In genomic region chr12:90407841-90408240, GRCh38 we compare ENCODE assay signal across 20 cellular contexts.
A peak's percentile ranks its signal among the peaks of the same experiment; 100 is the strongest.
DNase-seq lines count a peak whose midpoint lies in the region; ATAC-seq, FAIRE-seq and TF ChIP-seq lines count a peak whose summit lies in the region.
"Had no signal": no experiment of that assay in that cellular context is flagged by ENCODE, and none has a peak within 500 bp of the region (broad histone marks: within the 10 kb centered on the region; RNA-seq: fewer than 3 reads in every experiment).

No MANE protein-coding gene starts in this region.

- POLR2A ChIA-PET in H1 (lab: Charles Lee; ENCODE audit: partially characterized antibody), result no interaction called here

- H3K56ac ChIP-seq in H1 (replicated peaks; ENCODE audit: insufficient read length, low read depth, low read length), result no peak overlapping the region

- H3K27me3 Mint-ChIP-seq in activated T-cell treated with anti-CD3 and anti-CD28 coated beads, Interleukin-2, amount 50 U/mL, for 72 hours (ENCODE audit: low read depth), result no peaks in the 10 kb centered on the region
- H3K27me3 Mint-ChIP-seq: activated naive CD8-positive, alpha-beta T cell treated with anti-CD3 and anti-CD28 coated beads, Interleukin-2, amount 10 ng/mL, durations not matched to agents 7 days and 5 days; dendritic cell treated with granulocyte-macrophage colony-stimulating factor and Interleukin-4, amounts not matched to agents 40 ng/mL and 50 ng/mL, for 4 days had no signal

- H3K27ac Mint-ChIP-seq in activated T-cell treated with anti-CD3 and anti-CD28 coated beads, Interleukin-2, amount 50 U/mL, for 72 hours, result no peak overlapping the region
- H3K27ac Mint-ChIP-seq: activated naive CD8-positive, alpha-beta T cell treated with anti-CD3 and anti-CD28 coated beads, Interleukin-2, amount 10 ng/mL, durations not matched to agents 7 days and 5 days; activated T-helper 2 cell treated with anti-CD3 and anti-CD28 coated beads, Interferon-gamma antibody, Interleukin-2, Interleukin-4, amounts not matched to agents 10 μg/mL and 5 μg/mL and 100 μg/mL, durations not matched to agents 14 hours and 24 hours and 36 hours; dendritic cell treated with granulocyte-macrophage colony-stimulating factor and Interleukin-4, amounts not matched to agents 40 ng/mL and 50 ng/mL, for 4 days; nephron progenitor cell had no signal

- no peak overlapping the region for H3K18ac ChIP-seq in H1 (ENCODE audit: extremely low read depth, low read length)

- no peak overlapping the region for H3K27ac ChIP-seq in H1 (ENCODE audit: low read depth, low read length)
- H3K27ac ChIP-seq: BLaER1 treated with 17β-estradiol and CSF1 and Interleukin-3, amounts not matched to agents 10 nM and 100 nM; gastroesophageal sphincter; prostate gland had no signal

- whole genome bisulfite sequencing in H1 (ENCODE audit: extremely low coverage in 1 of 2, insufficient coverage in 1 of 2, insufficient read length in 1 of 2, insufficient replicate concordance in 2 of 2, low coverage in 1 of 2, low lambda C conversion rate in 2 of 2, missing lambda C conversion rate in 1 of 2), 2 experiments, result 73% methylated on average over 2 of the region's 2 CpGs; no CpG with 5 or more reads in 1 of the 2 experiments

- no peak overlapping the region for H3K4me3 Mint-ChIP-seq in activated T-cell treated with anti-CD3 and anti-CD28 coated beads, Interleukin-2, amount 50 U/mL, for 72 hours
- H3K4me3 Mint-ChIP-seq: activated naive CD8-positive, alpha-beta T cell treated with anti-CD3 and anti-CD28 coated beads, Interleukin-2, amount 10 ng/mL, durations not matched to agents 7 days and 5 days; dendritic cell treated with granulocyte-macrophage colony-stimulating factor and Interleukin-4, amounts not matched to agents 40 ng/mL and 50 ng/mL, for 4 days; nephron progenitor cell had no signal

- TF ChIP-seq CTCF in H1 (IDR thresholded peaks at IDR 0.05; ENCODE audit: control extremely low read depth in 1 of 3, insufficient read depth in 1 of 3, low read depth in 1 of 3, low read length in 3 of 3) (peak in 1 of 3 experiments; percentile 39; a peak in 2 of 4 replicates), retinal pigment epithelial cell (conservative IDR thresholded peaks at IDR 0.05; ENCODE audit: low read depth, low read length) (peak; percentile 26)

- no peaks in the 10 kb centered on the region for H3K9me3 Mint-ChIP-seq in activated T-cell treated with anti-CD3 and anti-CD28 coated beads, Interleukin-2, amount 50 U/mL, for 72 hours
- H3K9me3 Mint-ChIP-seq: activated naive CD8-positive, alpha-beta T cell treated with anti-CD3 and anti-CD28 coated beads, Interleukin-2, amount 10 ng/mL, durations not matched to agents 7 days and 5 days; activated T-helper 2 cell treated with anti-CD3 and anti-CD28 coated beads, Interferon-gamma antibody, Interleukin-2, Interleukin-4, amounts not matched to agents 10 μg/mL and 5 μg/mL and 100 μg/mL, durations not matched to agents 14 hours and 24 hours and 36 hours had no signal

- TF ChIP-seq RAD21 in H1 (IDR thresholded peaks at IDR 0.05 in 1 of 2, conservative IDR thresholded peaks at IDR 0.05 in 1 of 2; ENCODE audit: low read depth in 2 of 2, low read length in 2 of 2), result peak; percentile 57 to 59

- no peaks in the 10 kb centered on the region for H3K79me2 ChIP-seq in H1 (ENCODE audit: control insufficient read depth in 1 of 2, insufficient read depth in 2 of 2, low read length in 2 of 2)

- no peak for TF ChIP-seq EP300 in H1 (IDR thresholded peaks at IDR 0.05; ENCODE audit: borderline replicate concordance in 1 of 2, low read depth in 2 of 2, low read length in 2 of 2)

- no peaks in the 10 kb centered on the region for H3K4me1 Mint-ChIP-seq in activated T-cell treated with anti-CD3 and anti-CD28 coated beads, Interleukin-2, amount 50 U/mL, for 72 hours (ENCODE audit: low read depth)
- H3K4me1 Mint-ChIP-seq: activated naive CD8-positive, alpha-beta T cell treated with anti-CD3 and anti-CD28 coated beads, Interleukin-2, amount 10 ng/mL, durations not matched to agents 7 days and 5 days; nephron progenitor cell had no signal

- no peak overlapping the region for H2BK12ac ChIP-seq in H1 (ENCODE audit: low read depth, low read length)

- H3K23ac ChIP-seq in H1 (ENCODE audit: insufficient read length), result no peak overlapping the region

- peaks cover 0 to 7% of the 10 kb centered on the region in 2 experiments; a peak in 1 of 4 replicates for H3K9me3 ChIP-seq in H1 (ENCODE audit: insufficient read depth in 2 of 2, low read depth in 1 of 2, low read length in 1 of 2)
- H3K9me3 ChIP-seq: gastroesophageal sphincter, prostate gland had no signal

- H3K27me3 ChIP-seq in H1 (replicated peaks in 1 of 4; ENCODE audit: control insufficient read depth in 3 of 4, extremely low read depth in 1 of 4, insufficient read depth in 3 of 4, low read length in 3 of 4), result no peaks in the 10 kb centered on the region
- H3K27me3 ChIP-seq: BLaER1 treated with 17β-estradiol and CSF1 and Interleukin-3, amounts not matched to agents 10 nM and 100 nM; gastroesophageal sphincter had no signal

- no peak for TF ChIP-seq POLR2A in H1 (IDR thresholded peaks at IDR 0.05; ENCODE audit: control extremely low read depth in 1 of 2, low read depth in 2 of 2, low read length in 2 of 2)

- no peak overlapping the region for H2BK15ac ChIP-seq in H1 (ENCODE audit: low read length)

- no peaks in the 10 kb centered on the region for H3K23me2 ChIP-seq in H1 (ENCODE audit: low read depth, low read length)

- no peak overlapping the region for H4K8ac ChIP-seq in H1 (ENCODE audit: extremely low read depth, insufficient read depth, low read length)

- no peaks in the 10 kb centered on the region for H4K20me1 ChIP-seq in H1 (replicated peaks in 1 of 2; ENCODE audit: control insufficient read depth in 1 of 2, insufficient read depth in 2 of 2, low read length in 2 of 2)
- H4K20me1 ChIP-seq: BLaER1 treated with 17β-estradiol and CSF1 and Interleukin-3, amounts not matched to agents 10 nM and 100 nM had no signal

- no peaks in the 10 kb centered on the region for H3K36me3 Mint-ChIP-seq in activated T-cell treated with anti-CD3 and anti-CD28 coated beads, Interleukin-2, amount 50 U/mL, for 72 hours (ENCODE audit: insufficient read depth in 2 of 2)
- H3K36me3 Mint-ChIP-seq: activated naive CD8-positive, alpha-beta T cell treated with anti-CD3 and anti-CD28 coated beads, Interleukin-2, amount 10 ng/mL, durations not matched to agents 7 days and 5 days had no signal

- no peak for FAIRE-seq in H1 (lab: Jason Lieb, UNC)

- no peak for ATAC-seq in activated T-cell treated with anti-CD3 and anti-CD28 coated beads, Interleukin-2, amount 50 U/mL, for 72 hours (replicated peaks in 1 of 2)
- ATAC-seq: gastroesophageal sphincter, left cardiac atrium had no signal

- DNase-seq in NCI-H748 (lab: John Stamatoyannopoulos, UW; ENCODE audit: unreplicated experiment) (peak; percentile 6), NCI-H748 treated with DMSO at 0.1 percent for 48 hours (lab: John Stamatoyannopoulos, UW) (no peak), NCI-H82 treated with DMSO at 0.1 percent for 48 hours (lab: John Stamatoyannopoulos, UW; ENCODE audit: unreplicated experiment) (peak; percentile 52), H1 (ENCODE audit: low read depth in 1 of 2, low spot score in 2 of 2) (no peak), retinal pigment epithelial cell (ENCODE audit: low read depth) (peak; percentile 62), COR-L47 (lab: John Stamatoyannopoulos, UW) (no peak), NCI-H187 treated with DMSO at 0.1 percent for 48 hours (lab: John Stamatoyannopoulos, UW) (no peak)
- no peak for DNase-seq in activated T-cell treated with anti-CD3 and anti-CD28 coated beads, Interleukin-2, amount 50 U/mL, for 72 hours
- DNase-seq: activated naive CD8-positive, alpha-beta T cell treated with anti-CD3 and anti-CD28 coated beads, Interleukin-2, amount 10 ng/mL, durations not matched to agents 7 days and 5 days; DMS153; Kasumi-1; left cardiac atrium; midbrain; NCI-H774; nephron progenitor cell had no signal

- no peak overlapping the region for H2BK20ac ChIP-seq in H1 (ENCODE audit: low read length)

- no peak overlapping the region for H3K14ac ChIP-seq in H1 (ENCODE audit: insufficient read length)

- H2BK5ac ChIP-seq in H1 (ENCODE audit: low read depth, low read length), result no peak overlapping the region

- no peaks in the 10 kb centered on the region for H3K79me1 ChIP-seq in H1 (ENCODE audit: low read depth, low read length)

- H2BK120ac ChIP-seq in H1 (replicated peaks; ENCODE audit: low read depth, low read length), result no peak overlapping the region

- no peak overlapping the region for H3K4ac ChIP-seq in H1 (replicated peaks; ENCODE audit: insufficient read length, low read depth, low read length)

- no peaks in the 10 kb centered on the region for H3K4me1 ChIP-seq in H1 (replicated peaks in 1 of 4; ENCODE audit: control insufficient read depth in 3 of 4, insufficient read depth in 4 of 4, low read length in 3 of 4)
- H3K4me1 ChIP-seq: BLaER1 treated with 17β-estradiol and CSF1 and Interleukin-3, amounts not matched to agents 10 nM and 100 nM; gastroesophageal sphincter; prostate gland had no signal

- no peak overlapping the region for H4K5ac ChIP-seq in H1 (ENCODE audit: insufficient read length, low read depth, low read length)

- H2AFZ ChIP-seq in H1 (ENCODE audit: low read length), result no peak overlapping the region

- H3K4me3 ChIP-seq in H1 (ENCODE audit: extremely low read depth in 1 of 4, insufficient read depth in 2 of 4, low read depth in 3 of 4, low read length in 4 of 4) (no peak overlapping the region), retinal pigment epithelial cell (ENCODE audit: low read length) (no peak overlapping the region)
- H3K4me3 ChIP-seq: BLaER1 treated with 17β-estradiol and CSF1 and Interleukin-3, amounts not matched to agents 10 nM and 100 nM; gastroesophageal sphincter; prostate gland had no signal

- H3K4me2 ChIP-seq in H1 (ENCODE audit: insufficient read depth in 1 of 2, low read depth in 2 of 2, low read length in 2 of 2), result no peak overlapping the region
- H3K4me2 ChIP-seq: BLaER1 treated with 17β-estradiol and CSF1 and Interleukin-3, amounts not matched to agents 10 nM and 100 nM had no signal

- no peak overlapping the region for H4K91ac ChIP-seq in H1 (replicated peaks; ENCODE audit: insufficient read length, low read length)

- H3K36me3 ChIP-seq in H1 (ENCODE audit: control insufficient read depth in 2 of 4, insufficient read depth in 4 of 4, low read length in 3 of 4), result no peaks in the 10 kb centered on the region
- H3K36me3 ChIP-seq: BLaER1 treated with 17β-estradiol and CSF1 and Interleukin-3, amounts not matched to agents 10 nM and 100 nM; gastroesophageal sphincter; prostate gland had no signal

- no peak overlapping the region for H2AK5ac ChIP-seq in H1 (ENCODE audit: low read depth, low read length)

- CTCF ChIA-PET in H1 (lab: Charles Lee; ENCODE audit: partially characterized antibody), result interaction anchor here (0.5 to 2.2 kb wide), 7 partner anchors 8 to 863 kb away, joined by 3 to 6 read pairs (median 4); no protein-coding TSS in a partner anchor

- H3K9ac ChIP-seq in H1 (replicated peaks in 1 of 4; ENCODE audit: extremely low read depth in 1 of 4, low read depth in 3 of 4, low read length in 3 of 4), result no peak overlapping the region
- H3K9ac ChIP-seq: BLaER1 treated with 17β-estradiol and CSF1 and Interleukin-3, amounts not matched to agents 10 nM and 100 nM had no signal

TF ChIP-seq in H1, 55 proteins besides CTCF, POLR2A, EP300 and RAD21:
- TF ChIP-seq TAF7 (optimal IDR thresholded peaks at IDR 0.05; ENCODE audit: borderline replicate concordance, low read depth, low read length) (no peak), TAF1 (IDR thresholded peaks at IDR 0.05; ENCODE audit: low read depth, low read length) (no peak)
TF ChIP-seq in H1: peak in this region for 0.

Comparison
In these comparisons a context has a peak if more than half of its experiments do, and no peak if none do; other contexts are left out.
1. DNase-seq: peak in NCI-H748 (single experiment), NCI-H82 treated with DMSO at 0.1 percent for 48 hours (single experiment) and retinal pigment epithelial cell (single experiment); none in NCI-H748 treated with DMSO at 0.1 percent for 48 hours (single experiment), H1 (0 of 2), activated T-cell treated with anti-CD3 and anti-CD28 coated beads, Interleukin-2, amount 50 U/mL, for 72 hours (0 of 2), COR-L47 (single experiment) and NCI-H187 treated with DMSO at 0.1 percent for 48 hours (single experiment).